Comparison of ENCODE assay signal across 9 cellular contexts in genomic region chr20:44069203-44069931, GRCh38.
DNase-seq lines count a peak whose midpoint lies in the region; ATAC-seq and TF ChIP-seq lines count a peak whose summit lies in the region.
"Had no signal": no experiment of that assay in that cellular context is flagged by ENCODE, and none has a peak within 500 bp of the region (broad histone marks: within the 10 kb centered on the region; RNA-seq: fewer than 3 reads in every experiment).

No MANE protein-coding gene starts in this region.

- H3K36me3 ChIP-seq in naive thymus-derived CD4-positive, alpha-beta T cell (ENCODE audit: control insufficient read depth in 2 of 3, insufficient read depth in 3 of 3, low read length in 3 of 3), result no peaks in the 10 kb centered on the region
- no peaks in the 10 kb centered on the region for H3K36me3 ChIP-seq in testis (ENCODE audit: low read depth, missing control alignments)

- H3K36me3 Mint-ChIP-seq in naive thymus-derived CD4-positive, alpha-beta T cell, result peaks cover 0 to 8% (median 0%) of the 10 kb centered on the region in 5 donors

- H3K4me3 ChIP-seq in naive thymus-derived CD4-positive, alpha-beta T cell (ENCODE audit: low read length), result peak overlapping the region; percentile 60
- H3K4me3 ChIP-seq in testis, result no peak overlapping the region

- 76 to 80% methylated on average over 26 of the region's 26 CpGs for WGBS in testis, 2 donors

- peaks cover 0 to 16% (median 0%) of the 10 kb centered on the region in 5 donors for H3K27me3 Mint-ChIP-seq in naive thymus-derived CD4-positive, alpha-beta T cell

- no peaks in the 10 kb centered on the region for H3K27me3 ChIP-seq in naive thymus-derived CD4-positive, alpha-beta T cell (ENCODE audit: control insufficient read depth in 2 of 2, insufficient read depth in 2 of 2, low read length in 2 of 2)
- no peaks in the 10 kb centered on the region for H3K27me3 ChIP-seq in testis

- no peak for TF ChIP-seq POLR2A in testis (IDR thresholded peaks at IDR 0.05)

- intact Hi-C loops in naive thymus-derived CD4-positive, alpha-beta T cell (cut with micrococcal nuclease), result loop anchor here (1.0 to 5.0 kb wide), 12 partner anchors 8 to 613 kb away; partner anchors contain the start of genes SRSF6 (in 2 of the 2), IFT52 (in 1 of the 2) and SERINC3 (in 1 of the 2)
- intact Hi-C loops in testis (cut with DNase I; ENCODE audit: low total_unique reads), result no loop called here

- DNase-seq in GM13976 (ENCODE audit: low spot score), result peak; percentile 64
- DNase-seq in activated CD8-positive, alpha-beta memory T cell treated with anti-CD3 and anti-CD28 coated beads for 1 hour (ENCODE audit: extremely low read depth in 1 of 2, low read depth in 1 of 2), result peak; percentile 21 to 68
- peak; percentile 47 to 97 (median 90) for DNase-seq in naive thymus-derived CD4-positive, alpha-beta T cell
- DNase-seq in D341Med (ENCODE audit: low spot score), result no peak
- no peak for DNase-seq in HUDEP-2 (lab: John Stamatoyannopoulos, UW; ENCODE audit: unreplicated experiment in 76 of 76)
- DNase-seq in medulla oblongata (ENCODE audit: extremely low spot score), result no peak
- DNase-seq in testis, result no peak

- peaks cover 0 to 6% (median 0%) of the 10 kb centered on the region in 11 donors for H3K9me3 Mint-ChIP-seq in naive thymus-derived CD4-positive, alpha-beta T cell

- TF ChIP-seq CTCF in GM13976 (IDR thresholded peaks at IDR 0.05; ENCODE audit: borderline replicate concordance, control extremely low read depth, extremely low read depth, insufficient read depth, missing control alignments) (no peak), testis (IDR thresholded peaks at IDR 0.05) (no peak)

- POLR2A ChIA-PET in naive thymus-derived CD4-positive, alpha-beta T cell (lab: Charles Lee), result interaction anchor here (1.0 to 6.1 kb wide), 9 partner anchors 10 to 344 kb away, joined by 3 to 75 read pairs (median 4); no protein-coding TSS in a partner anchor

- H3K4me3 Mint-ChIP-seq in naive thymus-derived CD4-positive, alpha-beta T cell, result peak overlapping the region; percentile 70 to 93 (median 86)

- no peaks in the 10 kb centered on the region for H3K9me3 ChIP-seq in naive thymus-derived CD4-positive, alpha-beta T cell (ENCODE audit: control insufficient read depth in 2 of 3, low read length in 3 of 3)
- H3K9me3 ChIP-seq in testis, result no peaks in the 10 kb centered on the region

- H3K4me1 ChIP-seq in naive thymus-derived CD4-positive, alpha-beta T cell (ENCODE audit: control insufficient read depth in 2 of 2, insufficient read depth in 2 of 2, low read length in 2 of 2), result peaks cover 31 to 77% of the 10 kb centered on the region in 2 donors
- no peaks in the 10 kb centered on the region for H3K4me1 ChIP-seq in testis
- H3K4me1 ChIP-seq: parathyroid adenoma had no signal

- H3K4me1 Mint-ChIP-seq in naive thymus-derived CD4-positive, alpha-beta T cell, result peaks cover 40 to 96% (median 81%) of the 10 kb centered on the region in 7 donors

- H3K27ac Mint-ChIP-seq in naive thymus-derived CD4-positive, alpha-beta T cell, result peak overlapping the region; percentile 94 to 100 (median 99)

- H3K27ac ChIP-seq in naive thymus-derived CD4-positive, alpha-beta T cell (ENCODE audit: low read depth, low read length), result peak overlapping the region; percentile 97
- no peak overlapping the region for H3K27ac ChIP-seq in testis
- H3K27ac ChIP-seq: parathyroid adenoma had no signal

- CTCF ChIA-PET in naive thymus-derived CD4-positive, alpha-beta T cell (lab: Charles Lee), result interaction anchor here (0.7 to 6.1 kb wide), 5 partner anchors 10 to 318 kb away, joined by 3 to 31 read pairs (median 11); no protein-coding TSS in a partner anchor

- in situ Hi-C loops in GM13976 (cut with MboI; ENCODE audit: low sequenced_read_pairs, unreplicated experiment), result no loop called here

- peak; percentile 70 for ATAC-seq in HG03280 (IDR thresholded peaks at IDR 0.05; ENCODE audit: unreplicated experiment)
- peak; percentile 65 for ATAC-seq in naive thymus-derived CD4-positive, alpha-beta T cell

Comparison
In these comparisons a context has a peak if more than half of its experiments do, and no peak if none do; other contexts are left out.
1. DNase-seq: peak in GM13976 (single experiment), activated CD8-positive, alpha-beta memory T cell treated with anti-CD3 and anti-CD28 coated beads for 1 hour (2 of 2) and naive thymus-derived CD4-positive, alpha-beta T cell (9 of 9); none in D341Med (single experiment), HUDEP-2 (0 of 76), medulla oblongata (single experiment) and testis (single experiment).